ENCODE assay signal across 8 cellular contexts in genomic region chr20:12012241-12013222, GRCh38.
DNase-seq lines count a peak whose midpoint lies in the region; ATAC-seq, FAIRE-seq and TF ChIP-seq lines count a peak whose summit lies in the region.

No MANE protein-coding gene starts in this region.

- H3K36me3 ChIP-seq in BE2C (no peaks in the 10 kb centered on the region), endodermal cell (ENCODE audit: control insufficient read depth, insufficient read depth, low read length) (no peaks in the 10 kb centered on the region)

- peak; percentile 66 for FAIRE-seq in GM12891 (lab: Jason Lieb, UNC)

- H3K27me3 ChIP-seq in BE2C (no peaks in the 10 kb centered on the region), endodermal cell (ENCODE audit: control insufficient read depth, insufficient read depth, low read length, poor library complexity, severe bottlenecking) (no peaks in the 10 kb centered on the region)

- 88 to 91% methylated on average over 6 to 9 of the region's 9 CpGs for WGBS in endodermal cell (ENCODE audit: insufficient coverage in 1 of 2, insufficient read length in 1 of 2), 2 experiments

- H3K27ac Mint-ChIP-seq in endodermal cell = no peak overlapping the region

- DNase-seq in BE2C (peak; percentile 37), GM12891 (ENCODE audit: insufficient read length, low spot score) (peak; percentile 35), RPMI7951 (ENCODE audit: low read depth) (peak; percentile 11), endodermal cell (peak; percentile 86), midbrain (lab: John Stamatoyannopoulos, UW) (peak; percentile 73), NCI-H510A treated with DMSO at 0.1 percent for 48 hours (lab: John Stamatoyannopoulos, UW) (no peak), DMS153 (lab: John Stamatoyannopoulos, UW) (no peak)

- peaks cover 10% of the 10 kb centered on the region for H3K4me1 Mint-ChIP-seq in endodermal cell

- no peaks in the 10 kb centered on the region for H3K9me3 Mint-ChIP-seq in endodermal cell

- ATAC-seq in HG03565 (IDR thresholded peaks at IDR 0.05; ENCODE audit: unreplicated experiment) = peak; percentile 72

- TF ChIP-seq CTCF in BE2C (IDR thresholded peaks at IDR 0.05; ENCODE audit: low read depth, low read length) (peak; percentile 100), endodermal cell (conservative IDR thresholded peaks at IDR 0.05) (peak; percentile 99)

- H3K9ac ChIP-seq in endodermal cell (ENCODE audit: extremely low read depth, low read length, poor library complexity, severe bottlenecking) = no peak overlapping the region

- H3K4me3 Mint-ChIP-seq in endodermal cell = no peak overlapping the region

- no peaks in the 10 kb centered on the region for H3K4me1 ChIP-seq in BE2C
- peaks cover 4% of the 10 kb centered on the region for H3K4me1 ChIP-seq in endodermal cell (ENCODE audit: control insufficient read depth, insufficient read depth, low read length)

- no peak for TF ChIP-seq POLR2A in GM12891 (IDR thresholded peaks at IDR 0.05; ENCODE audit: low read depth, low read length)

- H3K36me3 Mint-ChIP-seq in endodermal cell (ENCODE audit: low read depth) = no peaks in the 10 kb centered on the region

- H3K4me3 ChIP-seq in BE2C (ENCODE audit: low read depth, low read length) (no peak overlapping the region), endodermal cell (ENCODE audit: low read length) (no peak overlapping the region)

- H3K27me3 Mint-ChIP-seq in endodermal cell (ENCODE audit: insufficient read depth) = no peaks in the 10 kb centered on the region

- H3K9me3 ChIP-seq in BE2C = no peaks in the 10 kb centered on the region
- no peaks in the 10 kb centered on the region for H3K9me3 ChIP-seq in endodermal cell (ENCODE audit: control insufficient read depth, low read length)

- H3K27ac ChIP-seq in endodermal cell (ENCODE audit: low read depth, low read length) = no peak overlapping the region

TF ChIP-seq in GM12891, 5 proteins besides CTCF, POLR2A, EP300 and RAD21:
- TF ChIP-seq TAF1 (IDR thresholded peaks at IDR 0.05; ENCODE audit: low read depth, low read length) = no peak

Comparison
In these comparisons a context has a peak if more than half of its experiments do, and no peak if none do; other contexts are left out.
1. DNase-seq: peak in BE2C (single experiment), GM12891 (single experiment), RPMI7951 (single experiment), endodermal cell (single experiment) and midbrain (single experiment); none in NCI-H510A treated with DMSO at 0.1 percent for 48 hours (single experiment) and DMS153 (single experiment).